In the genomic region with DNA sequence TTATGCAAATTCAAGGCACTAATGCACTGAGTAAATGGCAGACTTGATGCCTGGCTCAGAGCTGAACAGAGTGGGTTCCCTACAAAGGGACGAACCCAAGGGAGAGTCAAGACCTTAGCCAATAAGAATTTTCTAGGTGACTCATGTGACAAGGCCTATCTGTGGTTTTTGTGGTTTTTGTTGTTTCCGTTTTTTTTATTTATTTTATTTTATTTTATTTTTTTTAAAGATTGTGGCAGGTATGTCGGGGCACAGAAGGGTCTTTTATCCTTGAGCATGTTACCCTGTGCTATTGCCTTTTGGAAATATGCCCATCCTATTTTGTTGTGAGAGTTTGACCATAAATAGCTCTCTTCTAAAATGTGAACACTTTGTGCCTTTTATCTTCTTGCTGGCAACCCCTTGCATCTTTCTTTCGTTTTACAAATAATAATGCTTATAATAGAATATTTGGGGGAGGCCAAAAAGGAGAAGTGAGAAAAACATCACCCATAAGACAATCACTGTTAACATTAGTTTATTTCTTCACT, we compare ENCODE assay signal across 11 cellular contexts.
A peak's percentile ranks its signal among the peaks of the same experiment; 100 is the strongest.
DNase-seq lines count a peak whose midpoint lies in the region; ATAC-seq and TF ChIP-seq lines count a peak whose summit lies in the region.
"Had no signal": no experiment of that assay in that cellular context is flagged by ENCODE, and none has a peak within 500 bp of the region (broad histone marks: within the 10 kb centered on the region; RNA-seq: fewer than 3 reads in every experiment).

No MANE protein-coding gene starts in this region.

- H3K4me3 ChIP-seq in GM06990 (replicated peaks; ENCODE audit: low read depth, low read length) = peak overlapping the region; percentile 50; the same call in 1 of the 2 replicates
- H3K4me3 ChIP-seq: smooth muscle cell had no signal

- peaks cover 3% of the 10 kb centered on the region for H3K27me3 Mint-ChIP-seq in nephron progenitor cell (ENCODE audit: low read depth, poor library complexity)
- peaks cover under 1% of the 10 kb centered on the region for H3K27me3 Mint-ChIP-seq in activated naive CD8-positive, alpha-beta T cell treated with anti-CD3 and anti-CD28 coated beads for 36 hours

- TF ChIP-seq CTCF in GM06990 (IDR thresholded peaks at IDR 0.05; ENCODE audit: insufficient read depth, low read length, poor library complexity, severe bottlenecking) (no peak), nephron progenitor cell (IDR thresholded peaks at IDR 0.05) (no peak)

- no peaks in the 10 kb centered on the region for H3K36me3 ChIP-seq in GM06990 (ENCODE audit: control insufficient read depth, insufficient read depth, low read length)

- H3K9me3 Mint-ChIP-seq in nephron progenitor cell = no peaks in the 10 kb centered on the region
- H3K9me3 Mint-ChIP-seq in activated naive CD8-positive, alpha-beta T cell treated with anti-CD3 and anti-CD28 coated beads for 36 hours = no peaks in the 10 kb centered on the region

- ATAC-seq in GM19328 (IDR thresholded peaks at IDR 0.05; ENCODE audit: unreplicated experiment) (peak; percentile 99), HG02840 (IDR thresholded peaks at IDR 0.05; ENCODE audit: low FRiP score, unreplicated experiment) (peak; percentile 88), HG03565 (IDR thresholded peaks at IDR 0.05; ENCODE audit: unreplicated experiment) (peak; percentile 98)

- H3K36me3 Mint-ChIP-seq in nephron progenitor cell (ENCODE audit: low read depth) = no peaks in the 10 kb centered on the region
- H3K36me3 Mint-ChIP-seq in activated naive CD8-positive, alpha-beta T cell treated with anti-CD3 and anti-CD28 coated beads for 36 hours = no peaks in the 10 kb centered on the region

- H3K4me1 Mint-ChIP-seq in nephron progenitor cell = peaks cover 19% of the 10 kb centered on the region
- no peaks in the 10 kb centered on the region for H3K4me1 Mint-ChIP-seq in activated naive CD8-positive, alpha-beta T cell treated with anti-CD3 and anti-CD28 coated beads for 36 hours

- peak; percentile 74 for DNase-seq in GM06990 (ENCODE audit: extremely low read depth, insufficient read length)
- no peak for DNase-seq in NCI-H2171 (lab: John Stamatoyannopoulos, UW)
- DNase-seq in nephron progenitor cell = no peak
- DNase-seq in activated naive CD8-positive, alpha-beta T cell treated with anti-CD3 and anti-CD28 coated beads for 36 hours = no peak
- no peak for DNase-seq in hepatic stellate cell (ENCODE audit: low spot score)
- DNase-seq: activated CD4-positive, alpha-beta T cell treated with anti-CD3 and anti-CD28 coated beads for 1 hour; stimulated activated naive CD4-positive, alpha-beta T cell treated with Interleukin-2 at 50 U/mL for 16 hours had no signal

- H3K27me3 ChIP-seq in GM06990 (replicated peaks; ENCODE audit: control insufficient read depth, insufficient read depth, low read length) = no peaks in the 10 kb centered on the region

- no peak overlapping the region for H3K4me3 Mint-ChIP-seq in nephron progenitor cell
- H3K4me3 Mint-ChIP-seq in activated naive CD8-positive, alpha-beta T cell treated with anti-CD3 and anti-CD28 coated beads for 36 hours = no peak overlapping the region

- H3K27ac Mint-ChIP-seq in nephron progenitor cell = no peak overlapping the region
- H3K27ac Mint-ChIP-seq in activated naive CD8-positive, alpha-beta T cell treated with anti-CD3 and anti-CD28 coated beads for 36 hours = no peak overlapping the region
